8 cellular contexts compared by ENCODE assay signal in the genomic region with DNA sequence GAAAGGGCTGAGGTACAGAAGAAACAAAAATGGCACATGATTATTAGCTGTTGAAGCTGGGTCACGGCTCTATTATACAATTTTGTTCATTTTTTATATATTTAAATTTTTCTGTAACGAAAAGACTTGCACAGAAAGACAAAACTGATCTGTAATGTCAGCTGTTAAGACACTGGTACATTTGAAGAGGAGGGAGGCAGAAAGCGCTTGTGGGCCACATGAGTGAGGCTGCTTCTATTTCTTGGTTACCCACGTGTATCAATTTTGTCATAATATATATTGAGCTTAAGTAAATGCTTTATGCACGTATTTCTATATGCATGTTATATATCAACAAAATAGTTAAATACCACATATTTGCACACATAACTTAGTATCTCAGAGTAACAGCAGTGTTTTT.
"Had no signal": no experiment of that assay in that cellular context is flagged by ENCODE, and none has a peak within 500 bp of the region (broad histone marks: within the 10 kb centered on the region; RNA-seq: fewer than 3 reads in every experiment).

No MANE protein-coding gene starts in this region.

- ATAC-seq: GM12878 had no signal

- DNase-seq: GDM1, GF-D8 had no signal

- FAIRE-seq: G401.6, GM12878, GM12891, GM12892, GM18507, GM19239 had no signal

- H3K4me3 ChIP-seq: GM12878 had no signal
